ENCODE assay signal across 8 cellular contexts in genomic region chr5:32174011-32174866, GRCh38.
DNase-seq lines count a peak whose midpoint lies in the region; ATAC-seq and TF ChIP-seq lines count a peak whose summit lies in the region.

TSS of gene GOLPH3 (minus strand) at chr5:32174319. CDS start at chr5:32174034, 285 bp downstream.

- peak; percentile 74 for ATAC-seq in GM21619 (IDR thresholded peaks at IDR 0.05; ENCODE audit: unreplicated experiment)

- no peaks in the 10 kb centered on the region for H3K9me3 ChIP-seq in mucosa of rectum (ENCODE audit: control insufficient read depth in 2 of 2, low read length in 2 of 2)

- H3K9ac ChIP-seq in mucosa of rectum (ENCODE audit: low read depth in 1 of 2, low read length in 2 of 2) = peak within 1 kb of the TSS; percentile 97 to 100

- DNase-seq in DMS114 treated with DMSO at 0.1 percent for 48 hours (lab: John Stamatoyannopoulos, UW; ENCODE audit: unreplicated experiment) (peak; percentile 67), OCI-M2 (lab: John Stamatoyannopoulos, UW; ENCODE audit: unreplicated experiment) (peak; percentile 17), activated T-cell treated with anti-CD3 and anti-CD28 coated beads for 4 hours (peak; percentile 90), epithelial cell of prostate (ENCODE audit: low read depth, low spot score) (peak; percentile 27)
- DNase-seq in stimulated activated CD8-positive, alpha-beta memory T cell treated with anti-CD3 and anti-CD28 coated beads, Interleukin-4, amount 100 ng/mL, for 4 hours (ENCODE audit: low read depth in 2 of 2, low spot score in 1 of 2) = peak; percentile 82 to 86

- 0 out of 2 replicates have a peak, but pooled peaks have one; percentile 5 for TF ChIP-seq EP300 in Ishikawa (IDR thresholded peaks at IDR 0.05; ENCODE audit: borderline replicate concordance)

- H3K36me3 ChIP-seq in mucosa of rectum (ENCODE audit: control insufficient read depth in 2 of 2, insufficient read depth in 2 of 2, low read length in 2 of 2) = peaks cover 10 to 13% of the 10 kb centered on the region in 2 donors

- H3K27me3 ChIP-seq in mucosa of rectum (ENCODE audit: control insufficient read depth in 2 of 2, insufficient read depth in 2 of 2, low read length in 2 of 2) = no peaks in the 10 kb centered on the region

- no peak for TF ChIP-seq RAD21 in Ishikawa (IDR thresholded peaks at IDR 0.05; ENCODE audit: low read depth)

- peak within 1 kb of the TSS; percentile 96 for H3K27ac ChIP-seq in epithelial cell of prostate
- peak within 1 kb of the TSS; percentile 99 to 100 for H3K27ac ChIP-seq in mucosa of rectum (ENCODE audit: low read depth in 2 of 2, low read length in 2 of 2)

- peak within 1 kb of the TSS; percentile 93 to 97 for H3K4me3 ChIP-seq in mucosa of rectum (ENCODE audit: low read length in 2 of 2)

- peaks cover 2 to 8% of the 10 kb centered on the region in 2 donors for H3K4me1 ChIP-seq in mucosa of rectum (ENCODE audit: control insufficient read depth in 2 of 2, insufficient read depth in 2 of 2, low read length in 2 of 2)

TF ChIP-seq in Ishikawa, 13 proteins besides CTCF, POLR2A, EP300 and RAD21:
- TF ChIP-seq TAF1 (IDR thresholded peaks at IDR 0.05; ENCODE audit: low read depth) (peak; percentile 91), NFIC (IDR thresholded peaks at IDR 0.05) (0 out of 2 replicates have a peak, but pooled peaks have one; percentile 9), ZBTB7A (IDR thresholded peaks at IDR 0.05; ENCODE audit: low read depth) (peak; percentile 91), REST (IDR thresholded peaks at IDR 0.05; ENCODE audit: low read depth) (no peak), TCF12 (IDR thresholded peaks at IDR 0.05; ENCODE audit: low read depth) (peak; percentile 64), CREB1 (IDR thresholded peaks at IDR 0.05; ENCODE audit: low read depth) (peak; percentile 81), YY1 (IDR thresholded peaks at IDR 0.05; ENCODE audit: low read depth) (peak; percentile 98), TEAD4 (IDR thresholded peaks at IDR 0.05) (no peak), FOXM1 (IDR thresholded peaks at IDR 0.05; ENCODE audit: borderline replicate concordance, low read depth) (no peak), EGR1 (IDR thresholded peaks at IDR 0.05) (peak; percentile 66; the same call in 1 of the 2 replicates), CEBPB (IDR thresholded peaks at IDR 0.05) (no peak)
- TF ChIP-seq, protein P1, sequence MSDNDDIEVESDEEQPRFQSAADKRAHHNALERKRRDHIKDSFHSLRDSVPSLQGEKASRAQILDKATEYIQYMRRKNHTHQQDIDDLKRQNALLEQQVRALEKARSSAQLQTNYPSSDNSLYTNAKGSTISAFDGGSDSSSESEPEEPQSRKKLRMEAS (IDR thresholded peaks at IDR 0.05) = peak; percentile 66; the same call in 1 of the 2 replicates
- TF ChIP-seq, protein P2, sequence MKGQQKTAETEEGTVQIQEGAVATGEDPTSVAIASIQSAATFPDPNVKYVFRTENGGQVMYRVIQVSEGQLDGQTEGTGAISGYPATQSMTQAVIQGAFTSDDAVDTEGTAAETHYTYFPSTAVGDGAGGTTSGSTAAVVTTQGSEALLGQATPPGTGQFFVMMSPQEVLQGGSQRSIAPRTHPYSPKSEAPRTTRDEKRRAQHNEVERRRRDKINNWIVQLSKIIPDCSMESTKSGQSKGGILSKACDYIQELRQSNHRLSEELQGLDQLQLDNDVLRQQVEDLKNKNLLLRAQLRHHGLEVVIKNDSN (IDR thresholded peaks at IDR 0.05) = peak; percentile 23; the same call in 1 of the 2 replicates

Comparison
In these comparisons a context has a peak if more than half of its experiments do, and no peak if none do; other contexts are left out.
1. Peak in every context shown above with its lines: DNase-seq, ATAC-seq, H3K4me3 ChIP-seq and H3K27ac ChIP-seq.
2. DNase-seq: peak in every context shown above with its lines; median percentile 90 in activated T-cell treated with anti-CD3 and anti-CD28 coated beads for 4 hours; 84 in stimulated activated CD8-positive, alpha-beta memory T cell treated with anti-CD3 and anti-CD28 coated beads, Interleukin-4, amount 100 ng/mL, for 4 hours; 67 in DMS114 treated with DMSO at 0.1 percent for 48 hours; 27 in epithelial cell of prostate; 17 in OCI-M2.